In the genomic region with DNA sequence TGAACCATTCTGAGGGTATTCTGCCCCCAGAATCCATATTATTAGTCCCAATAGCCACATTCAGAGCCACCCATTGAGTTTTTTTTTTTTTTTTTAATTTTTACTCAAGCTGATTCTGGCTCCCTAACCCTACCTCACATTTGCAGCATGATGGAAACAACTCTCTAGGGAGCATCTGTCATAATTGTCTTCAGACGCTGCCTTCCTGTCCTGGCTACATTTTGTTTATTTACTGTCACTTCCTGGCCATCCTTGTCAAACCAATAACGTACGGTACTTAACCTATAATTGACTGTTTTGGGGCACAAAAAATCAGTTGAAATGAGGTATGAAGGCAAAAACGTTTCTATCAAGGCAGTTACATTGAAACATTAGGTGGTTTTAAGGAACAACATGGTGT, we compare ENCODE assay signal across 8 cellular contexts. TPM values are rescaled to one million over a fixed set of nuclear protein-coding genes. Genes with fewer than 3 reads are reported as not detected.
A peak's percentile ranks its signal among the peaks of the same experiment; 100 is the strongest.
DNase-seq lines count a peak whose midpoint lies in the region; ATAC-seq, FAIRE-seq and TF ChIP-seq lines count a peak whose summit lies in the region.

No MANE protein-coding gene starts in this region.

- H3K27ac ChIP-seq in transverse colon, result peak overlapping the region; percentile 72 to 83 (median 78)

- H3K9me3 Mint-ChIP-seq in activated naive CD4-positive, alpha-beta T cell treated with anti-CD3 and anti-CD28 coated beads, Interleukin-2, amount 50 U/mL, for 24 hours, result no peaks in the 10 kb centered on the region

- peak overlapping the region; percentile 25 for H3K27ac Mint-ChIP-seq in activated naive CD4-positive, alpha-beta T cell treated with anti-CD3 and anti-CD28 coated beads, Interleukin-2, amount 50 U/mL, for 24 hours

- H3K4me3 Mint-ChIP-seq in activated naive CD4-positive, alpha-beta T cell treated with anti-CD3 and anti-CD28 coated beads, Interleukin-2, amount 50 U/mL, for 24 hours, result peak overlapping the region; percentile 76

- TF ChIP-seq POLR2A in transverse colon (IDR thresholded peaks at IDR 0.05), result no peak

- H3K36me3 ChIP-seq in transverse colon, result no peaks in the 10 kb centered on the region

- H3K4me1 Mint-ChIP-seq in activated naive CD4-positive, alpha-beta T cell treated with anti-CD3 and anti-CD28 coated beads, Interleukin-2, amount 50 U/mL, for 24 hours, result peaks cover 90% of the 10 kb centered on the region

- peaks cover 5% of the 10 kb centered on the region for H3K36me3 Mint-ChIP-seq in activated naive CD4-positive, alpha-beta T cell treated with anti-CD3 and anti-CD28 coated beads, Interleukin-2, amount 50 U/mL, for 24 hours

- DNase-seq in activated naive CD4-positive, alpha-beta T cell treated with anti-CD3 and anti-CD28 coated beads, Interleukin-2, amount 50 U/mL, for 16 hours, result no peak
- peak; percentile 52 for DNase-seq in NCI-H69 (lab: John Stamatoyannopoulos, UW)
- DNase-seq in fibroblast of mammary gland (ENCODE audit: low read depth), result peak; percentile 39
- no peak for DNase-seq in transverse colon
- no peak for DNase-seq in NCI-H226
- DNase-seq in RCC 7860 (ENCODE audit: low spot score), result no peak

- TF ChIP-seq CTCF in fibroblast of mammary gland (conservative IDR thresholded peaks at IDR 0.05; ENCODE audit: control insufficient read depth, insufficient read depth, low read depth, low read length), result no peak
- TF ChIP-seq CTCF in transverse colon (IDR thresholded peaks at IDR 0.05), result no peak

- no peak for ATAC-seq in GM21786 (IDR thresholded peaks at IDR 0.05; ENCODE audit: unreplicated experiment)

- H3K27me3 ChIP-seq in transverse colon, result no peaks in the 10 kb centered on the region

- intact Hi-C loops in transverse colon (cut with DNase I; ENCODE audit: low total_unique reads), result loop anchor here (10.0 kb wide), 1 partner anchor 148 kb away; a partner anchor contains a TSS

- H3K9me3 ChIP-seq in transverse colon, result no peaks in the 10 kb centered on the region

- WGBS in transverse colon (ENCODE audit: low coverage in 1 of 2), 2 donors, result 30% methylated on average over 4 of the region's 4 CpGs

- peaks cover 0 to 29% (median 12%) of the 10 kb centered on the region in 4 donors for H3K4me1 ChIP-seq in transverse colon

- in situ Hi-C loops in transverse colon (cut with MboI; ENCODE audit: low pct_ligation_motif_present in 1 of 4, low pct_unique_long_range_greater_than_20kb in 1 of 4, low sequenced_read_pairs in 3 of 4), result no loop called here

- H3K27me3 Mint-ChIP-seq in activated naive CD4-positive, alpha-beta T cell treated with anti-CD3 and anti-CD28 coated beads, Interleukin-2, amount 50 U/mL, for 24 hours, result no peaks in the 10 kb centered on the region

- no peak for FAIRE-seq in RCC 7860 (lab: Jason Lieb, UNC)

- H3K4me3 ChIP-seq in fibroblast of mammary gland (ENCODE audit: control insufficient read depth, low read depth, low read length) (peak overlapping the region; percentile 83), transverse colon (peak overlapping the region in 1 of 4 donors; percentile 41)

- no peak for TF ChIP-seq EP300 in transverse colon (IDR thresholded peaks at IDR 0.05; ENCODE audit: low read depth)

RNA-seq across cellular contexts. Expression of a gene that starts 2.1 kb away (rescaled TPM):
- 10 to 100 TPM in 1 of 4 donors, 1 to 10 TPM in 3; 3.3 to 10.6 (median 3.6) TPM for total RNA-seq in transverse colon

RNA-seq across cellular contexts. Expression of a gene that starts 28.8 kb away (rescaled TPM):
- 10 to 100 TPM in 2 of 4 donors, 1 to 10 TPM in 2; 3.2 to 28.1 (median 11.7) TPM for total RNA-seq in transverse colon

Comparison
In these comparisons a context has a peak if more than half of its experiments do, and no peak if none do; other contexts are left out.
1. DNase-seq: peak in NCI-H69 (single experiment) and fibroblast of mammary gland (single experiment); none in activated naive CD4-positive, alpha-beta T cell treated with anti-CD3 and anti-CD28 coated beads, Interleukin-2, amount 50 U/mL, for 16 hours (single experiment), transverse colon (single experiment), NCI-H226 (single experiment) and RCC 7860 (single experiment).